Comparison of ENCODE assay signal across 1 cellular context in genomic region chr1:31064115-31064514, GRCh38.
TF ChIP-seq lines count a peak whose summit lies in the region.

No MANE protein-coding gene starts in this region.

TF ChIP-seq in HepG2, 621 proteins besides CTCF, POLR2A, EP300 and RAD21 (continued from another document and continues in another):
- TF ChIP-seq DZIP1 (CRISPR knock-in tag; IDR thresholded peaks at IDR 0.05) (no peak), ZNF282 (IDR thresholded peaks at IDR 0.05; ENCODE audit: partially characterized antibody) (no peak), HOXA7 (CRISPR knock-in tag; IDR thresholded peaks at IDR 0.05) (no peak), ZNF331 (CRISPR knock-in tag; IDR thresholded peaks at IDR 0.05) (no peak), HNF1B (CRISPR knock-in tag; IDR thresholded peaks at IDR 0.05) (no peak), ZNF75D (CRISPR knock-in tag; IDR thresholded peaks at IDR 0.05; ENCODE audit: borderline replicate concordance) (no peak), TCF7L2 (IDR thresholded peaks at IDR 0.05; ENCODE audit: low read depth, low read length) (peak; percentile 87), ZNF251 (CRISPR knock-in tag; IDR thresholded peaks at IDR 0.05) (no peak), ZUFSP (CRISPR knock-in tag; IDR thresholded peaks at IDR 0.05; ENCODE audit: borderline replicate concordance) (no peak), ZNF619 (CRISPR knock-in tag; IDR thresholded peaks at IDR 0.05) (no peak), EHMT2 (IDR thresholded peaks at IDR 0.05; ENCODE audit: borderline replicate concordance, low read depth, low read length) (no peak), ARNT2 (CRISPR knock-in tag; IDR thresholded peaks at IDR 0.05; ENCODE audit: low read depth) (no peak), ZBTB4 (CRISPR knock-in tag; IDR thresholded peaks at IDR 0.05; ENCODE audit: borderline replicate concordance) (no peak), BCL3 (CRISPR knock-in tag; IDR thresholded peaks at IDR 0.05) (no peak), E2F5 (CRISPR knock-in tag; conservative IDR thresholded peaks at IDR 0.05) (no peak), ZMYM4 (CRISPR knock-in tag; IDR thresholded peaks at IDR 0.05) (no peak), ZEB1 (IDR thresholded peaks at IDR 0.05; ENCODE audit: insufficient replicate concordance, low read depth) (no peak), ZNF772 (CRISPR knock-in tag; IDR thresholded peaks at IDR 0.05) (no peak), HDAC6 (IDR thresholded peaks at IDR 0.05; ENCODE audit: low read depth, low read length) (no peak), ZNF740 (CRISPR knock-in tag; IDR thresholded peaks at IDR 0.05) (no peak), ZNF17 (CRISPR knock-in tag; IDR thresholded peaks at IDR 0.05) (no peak), ETV6 (CRISPR knock-in tag; conservative IDR thresholded peaks at IDR 0.05) (no peak), PHF8 (CRISPR knock-in tag; IDR thresholded peaks at IDR 0.05) (no peak), ISL2 (CRISPR knock-in tag; IDR thresholded peaks at IDR 0.05) (peak; percentile 96), GTF2F1 (IDR thresholded peaks at IDR 0.05; ENCODE audit: low read length) (no peak), RAD51 (IDR thresholded peaks at IDR 0.05; ENCODE audit: borderline replicate concordance) (no peak), ZNF543 (CRISPR knock-in tag; IDR thresholded peaks at IDR 0.05) (no peak), ZNF317 (CRISPR knock-in tag; IDR thresholded peaks at IDR 0.05) (no peak), HOXA3 (CRISPR knock-in tag; IDR thresholded peaks at IDR 0.05) (no peak), POLR2G (IDR thresholded peaks at IDR 0.05; ENCODE audit: low read depth, low read length) (no peak), HNRNPH1 (optimal IDR thresholded peaks at IDR 0.05; ENCODE audit: low read depth, low read length) (no peak), ZFY (CRISPR knock-in tag; IDR thresholded peaks at IDR 0.05) (no peak), ZNF570 (CRISPR knock-in tag; IDR thresholded peaks at IDR 0.05; ENCODE audit: borderline replicate concordance) (no peak), ZNF557 (CRISPR knock-in tag; IDR thresholded peaks at IDR 0.05) (no peak), CEBPZ (IDR thresholded peaks at IDR 0.05; ENCODE audit: low read length) (no peak), CHD2 (IDR thresholded peaks at IDR 0.05; ENCODE audit: low read depth, low read length) (no peak), EZH2 (conservative IDR thresholded peaks at IDR 0.05; ENCODE audit: low read depth, low read length) (no peak), SMYD3 (CRISPR knock-in tag; IDR thresholded peaks at IDR 0.05) (no peak), MED13 (CRISPR knock-in tag; IDR thresholded peaks at IDR 0.05) (no peak), THAP7 (CRISPR knock-in tag; IDR thresholded peaks at IDR 0.05) (no peak), SIX4 (CRISPR knock-in tag; IDR thresholded peaks at IDR 0.05) (peak; percentile 40; the same call in 1 of the 2 replicates), THAP9 (CRISPR knock-in tag; IDR thresholded peaks at IDR 0.05; ENCODE audit: borderline replicate concordance) (no peak), ZNF564 (CRISPR knock-in tag; IDR thresholded peaks at IDR 0.05) (no peak), DRAP1 (CRISPR knock-in tag; IDR thresholded peaks at IDR 0.05) (no peak), ZNF569 (CRISPR knock-in tag; IDR thresholded peaks at IDR 0.05; ENCODE audit: borderline replicate concordance) (no peak), GATAD2A (CRISPR knock-in tag; IDR thresholded peaks at IDR 0.05) (peak; percentile 75), JARID2 (CRISPR knock-in tag; IDR thresholded peaks at IDR 0.05; ENCODE audit: insufficient replicate concordance) (no peak)
